In the genomic region with DNA sequence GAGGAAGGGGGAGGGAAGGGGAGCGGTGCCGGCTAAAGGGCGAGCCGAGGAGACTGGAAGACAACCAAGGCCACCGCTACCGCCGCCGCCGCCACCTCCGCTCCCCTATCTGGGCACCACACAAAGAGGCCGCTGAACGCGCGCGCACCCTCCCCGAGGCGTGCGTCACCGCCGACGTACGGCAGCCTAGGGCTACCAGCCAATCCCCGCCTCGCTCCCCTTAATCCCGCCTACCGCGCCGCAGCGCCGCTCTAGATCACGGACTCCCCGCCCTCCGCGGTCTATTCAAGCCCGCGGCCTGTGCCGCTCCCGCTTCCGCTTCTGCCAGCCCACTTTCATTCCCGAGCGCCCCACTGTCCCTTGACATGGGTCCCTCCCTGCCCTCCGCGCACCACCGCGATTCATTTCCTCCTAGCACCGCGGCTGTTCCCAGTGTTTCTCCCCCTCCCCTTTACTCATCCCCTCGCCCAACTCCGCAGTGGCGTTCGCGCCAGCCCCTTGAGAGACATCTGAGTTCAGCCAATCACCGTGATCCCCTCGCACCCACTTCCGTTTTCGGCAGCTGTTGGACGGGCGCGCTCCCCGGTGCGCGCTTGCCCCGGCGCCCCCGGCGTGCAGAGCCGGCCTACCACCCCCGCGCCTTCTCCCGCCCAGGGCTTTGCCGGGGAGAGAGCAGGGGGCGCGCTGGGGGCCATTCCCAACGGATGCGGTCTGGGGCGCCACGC, we compare ENCODE assay signal across 1 cellular context.
TF ChIP-seq lines count a peak whose summit lies in the region.

A gene (minus strand): TSS at position 128 of the 725 bp plus-strand sequence. CDS start 297 bp downstream, outside the sequence.

TF ChIP-seq in HEK293, 187 proteins besides CTCF, POLR2A, EP300 and RAD21 (continued from another document):
- TF ChIP-seq PRDM1 (tag by site-specific recombination; IDR thresholded peaks at IDR 0.05) (peak; percentile 68; the same call in 1 of the 2 replicates), ZNF623 (tag by site-specific recombination; IDR thresholded peaks at IDR 0.05) (peak; percentile 7; the same call in 1 of the 2 replicates), ZNF549 (tag by site-specific recombination; IDR thresholded peaks at IDR 0.05) (no peak), GLI2 (tag by site-specific recombination; IDR thresholded peaks at IDR 0.05; ENCODE audit: borderline replicate concordance, low read depth) (no peak), ZNF423 (tag by site-specific recombination; IDR thresholded peaks at IDR 0.05) (peak; percentile 97), ZNF391 (tag by site-specific recombination; IDR thresholded peaks at IDR 0.05; ENCODE audit: borderline replicate concordance, low read depth) (0 out of 2 replicates have a peak, but pooled peaks have one; percentile 44)
- TF ChIP-seq, protein P1, sequence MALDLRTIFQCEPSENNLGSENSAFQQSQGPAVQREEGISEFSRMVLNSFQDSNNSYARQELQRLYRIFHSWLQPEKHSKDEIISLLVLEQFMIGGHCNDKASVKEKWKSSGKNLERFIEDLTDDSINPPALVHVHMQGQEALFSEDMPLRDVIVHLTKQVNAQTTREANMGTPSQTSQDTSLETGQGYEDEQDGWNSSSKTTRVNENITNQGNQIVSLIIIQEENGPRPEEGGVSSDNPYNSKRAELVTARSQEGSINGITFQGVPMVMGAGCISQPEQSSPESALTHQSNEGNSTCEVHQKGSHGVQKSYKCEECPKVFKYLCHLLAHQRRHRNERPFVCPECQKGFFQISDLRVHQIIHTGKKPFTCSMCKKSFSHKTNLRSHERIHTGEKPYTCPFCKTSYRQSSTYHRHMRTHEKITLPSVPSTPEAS (tag by site-specific recombination; IDR thresholded peaks at IDR 0.05): peak; percentile 7; the same call in 1 of the 2 replicates
- TF ChIP-seq, protein P2, sequence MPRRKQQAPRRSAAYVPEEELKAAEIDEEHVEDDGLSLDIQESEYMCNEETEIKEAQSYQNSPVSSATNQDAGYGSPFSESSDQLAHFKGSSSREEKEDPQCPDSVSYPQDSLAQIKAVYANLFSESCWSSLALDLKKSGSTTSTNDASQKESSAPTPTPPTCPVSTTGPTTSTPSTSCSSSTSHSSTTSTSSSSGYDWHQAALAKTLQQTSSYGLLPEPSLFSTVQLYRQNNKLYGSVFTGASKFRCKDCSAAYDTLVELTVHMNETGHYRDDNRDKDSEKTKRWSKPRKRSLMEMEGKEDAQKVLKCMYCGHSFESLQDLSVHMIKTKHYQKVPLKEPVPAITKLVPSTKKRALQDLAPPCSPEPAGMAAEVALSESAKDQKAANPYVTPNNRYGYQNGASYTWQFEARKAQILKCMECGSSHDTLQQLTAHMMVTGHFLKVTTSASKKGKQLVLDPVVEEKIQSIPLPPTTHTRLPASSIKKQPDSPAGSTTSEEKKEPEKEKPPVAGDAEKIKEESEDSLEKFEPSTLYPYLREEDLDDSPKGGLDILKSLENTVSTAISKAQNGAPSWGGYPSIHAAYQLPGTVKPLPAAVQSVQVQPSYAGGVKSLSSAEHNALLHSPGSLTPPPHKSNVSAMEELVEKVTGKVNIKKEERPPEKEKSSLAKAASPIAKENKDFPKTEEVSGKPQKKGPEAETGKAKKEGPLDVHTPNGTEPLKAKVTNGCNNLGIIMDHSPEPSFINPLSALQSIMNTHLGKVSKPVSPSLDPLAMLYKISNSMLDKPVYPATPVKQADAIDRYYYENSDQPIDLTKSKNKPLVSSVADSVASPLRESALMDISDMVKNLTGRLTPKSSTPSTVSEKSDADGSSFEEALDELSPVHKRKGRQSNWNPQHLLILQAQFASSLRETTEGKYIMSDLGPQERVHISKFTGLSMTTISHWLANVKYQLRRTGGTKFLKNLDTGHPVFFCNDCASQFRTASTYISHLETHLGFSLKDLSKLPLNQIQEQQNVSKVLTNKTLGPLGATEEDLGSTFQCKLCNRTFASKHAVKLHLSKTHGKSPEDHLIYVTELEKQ (tag by site-specific recombination; IDR thresholded peaks at IDR 0.05; ENCODE audit: borderline replicate concordance): peak; percentile 37; the same call in 1 of the 2 replicates
